Comparison of ENCODE assay signal across 8 cellular contexts in genomic region chr2:128027801-128028667, GRCh38. TPM values are rescaled to one million over a fixed set of nuclear protein-coding genes. Genes with fewer than 3 reads are reported as not detected.
A peak's percentile ranks its signal among the peaks of the same experiment; 100 is the strongest.
DNase-seq lines count a peak whose midpoint lies in the region; ATAC-seq and TF ChIP-seq lines count a peak whose summit lies in the region.

SAP130 (minus strand) TSS chr2:128028059; CDS start chr2:128026292, 1,767 bp downstream.

- no peak within 1 kb of the TSS for H3K23ac ChIP-seq in trophoblast cell (ENCODE audit: low read length)

- H3K79me2 ChIP-seq in trophoblast cell (ENCODE audit: control insufficient read depth, insufficient read depth, low read length, poor library complexity) = peaks cover 8% of the 10 kb centered on the region

- peaks cover 4% of the 10 kb centered on the region for H3K79me1 ChIP-seq in trophoblast cell (ENCODE audit: low read length)

- TF ChIP-seq POLR2A in transverse colon (IDR thresholded peaks at IDR 0.05) = peak; percentile 80

- H3K4ac ChIP-seq in trophoblast cell (ENCODE audit: low read depth, low read length) = peak within 1 kb of the TSS; percentile 99

- H3K9me3 Mint-ChIP-seq in T-cell = peaks cover 0 to 3% (median 0%) of the 10 kb centered on the region in 3 donors

- H3K9ac ChIP-seq in adipocyte (ENCODE audit: low read length) (peak within 1 kb of the TSS; percentile 90), trophoblast cell (ENCODE audit: low read length) (peak within 1 kb of the TSS; percentile 98)

- ATAC-seq in HG02870 (IDR thresholded peaks at IDR 0.05; ENCODE audit: unreplicated experiment) = peak; percentile 72
- peak; percentile 77 to 79 (median 78) for ATAC-seq in T-cell (replicated peaks in 1 of 4)

- peak within 1 kb of the TSS; percentile 93 for H3K4me3 ChIP-seq in adipocyte (ENCODE audit: low read length)
- H3K4me3 ChIP-seq in trophoblast cell (ENCODE audit: low read depth, low read length) = peak within 1 kb of the TSS; percentile 100
- H3K4me3 ChIP-seq in transverse colon = peak within 1 kb of the TSS; percentile 83 to 100 (median 90)

- CTCF ChIA-PET in T-cell (lab: Charles Lee) = interaction anchor here in 1 of 2 donors (1.2 to 2.1 kb wide), 2 partner anchors 13 to 63 kb away, joined by 3 to 6 read pairs; partner anchors contain the start of gene UGGT1

- in situ Hi-C loops in GM13977 (cut with MboI; ENCODE audit: low pct_unique_long_range_greater_than_20kb, low sequenced_read_pairs, unreplicated experiment) (no loop called here), transverse colon (cut with MboI; ENCODE audit: low pct_ligation_motif_present in 1 of 4, low pct_unique_long_range_greater_than_20kb in 1 of 4, low sequenced_read_pairs in 3 of 4) (no loop called here)

- H3K14ac ChIP-seq in trophoblast cell (ENCODE audit: low read length) = peak within 1 kb of the TSS; percentile 99

- peak within 1 kb of the TSS; percentile 100 for H3K18ac ChIP-seq in trophoblast cell (ENCODE audit: low read length)

- H3K9me3 ChIP-seq in adipocyte (ENCODE audit: control insufficient read depth, low read length) (peaks cover 11% of the 10 kb centered on the region), trophoblast cell (ENCODE audit: insufficient read depth, low read depth, low read length) (peaks cover 6% of the 10 kb centered on the region), transverse colon (no peaks in the 10 kb centered on the region)

- peak within 1 kb of the TSS; percentile 99 for H4K8ac ChIP-seq in trophoblast cell (ENCODE audit: low read depth, low read length)

- TF ChIP-seq CTCF in GM13977 (IDR thresholded peaks at IDR 0.05; ENCODE audit: extremely low read depth, insufficient read depth, missing control alignments) (no peak), transverse colon (IDR thresholded peaks at IDR 0.05) (peak in 2 of 5 experiments; percentile 9 to 13)

- H4K91ac ChIP-seq in trophoblast cell (ENCODE audit: low read depth, low read length) = peak within 1 kb of the TSS; percentile 99

- peak within 1 kb of the TSS; percentile 99 for H2AFZ ChIP-seq in trophoblast cell (ENCODE audit: insufficient read depth, low read length, poor library complexity)

- H3K4me1 Mint-ChIP-seq in T-cell = peaks cover 25 to 27% (median 27%) of the 10 kb centered on the region in 3 donors

- H3K36me3 ChIP-seq in adipocyte (ENCODE audit: control insufficient read depth, insufficient read depth, low read length, severe bottlenecking) (no peaks in the 10 kb centered on the region), trophoblast cell (ENCODE audit: control insufficient read depth in 1 of 2, insufficient read depth in 2 of 2, low read length in 2 of 2) (peaks cover 3 to 5% of the 10 kb centered on the region in 2 experiments), transverse colon (no peaks in the 10 kb centered on the region)

- POLR2A ChIA-PET in T-cell (lab: Charles Lee) = interaction anchor here (0.6 to 0.7 kb wide), 5 partner anchors 63 to 501 kb away, joined by 3 to 8 read pairs (median 3); no protein-coding TSS in a partner anchor

- peak within 1 kb of the TSS; percentile 88 to 89 for H3K27ac Mint-ChIP-seq in T-cell

- peak within 1 kb of the TSS; percentile 98 for H2BK120ac ChIP-seq in trophoblast cell (ENCODE audit: insufficient read depth, low read length, poor library complexity)

- WGBS in trophoblast cell (ENCODE audit: extremely low coverage, insufficient coverage, insufficient read length) = no CpG with 5 or more reads among the region's 106 CpGs
- WGBS in transverse colon (ENCODE audit: low coverage in 1 of 2), 2 donors = 1% methylated on average over 78 of the region's 106 CpGs; no CpG with 5 or more reads in 1 of the 2 donors

- H2AK5ac ChIP-seq in trophoblast cell (ENCODE audit: low read length) = peak within 1 kb of the TSS; percentile 99

- H3K27me3 Mint-ChIP-seq in T-cell = peaks cover 0 to 3% of the 10 kb centered on the region in 2 donors

- peak within 1 kb of the TSS; percentile 100 for H4K12ac ChIP-seq in trophoblast cell (ENCODE audit: low read depth, low read length)

- intact Hi-C loops in cardiac septum (cut with DNase I) (loop anchor here (1.0 to 5.0 kb wide), 2 partner anchors 63 to 146 kb away; partner anchors contain the start of gene UGGT1), transverse colon (cut with DNase I; ENCODE audit: low total_unique reads) (loop anchor here (5.0 kb wide), 1 partner anchor 64 kb away; the partner anchor contains the start of gene UGGT1)

- H3K4me3 Mint-ChIP-seq in T-cell = peak within 1 kb of the TSS; percentile 94 to 98 (median 96)

- peak within 1 kb of the TSS; percentile 63 for H2BK12ac ChIP-seq in trophoblast cell (ENCODE audit: low read length)

- peak within 1 kb of the TSS; percentile 94 for H3K27ac ChIP-seq in trophoblast cell (ENCODE audit: low read depth, low read length)
- H3K27ac ChIP-seq in transverse colon = peak within 1 kb of the TSS; percentile 95 to 99 (median 98)

- H2BK5ac ChIP-seq in trophoblast cell (ENCODE audit: low read depth, low read length, poor library complexity) = peak within 1 kb of the TSS; percentile 51

- TF ChIP-seq EP300 in transverse colon (IDR thresholded peaks at IDR 0.05; ENCODE audit: low read depth) = no peak

- DNase-seq in GM13977 (ENCODE audit: low spot score) (peak; percentile 98), NCI-H146 (lab: John Stamatoyannopoulos, UW) (peak; percentile 98), T-cell (peak; percentile 94 to 99 (median 98)), adipocyte (ENCODE audit: low read depth) (peak; percentile 98), cardiac septum (ENCODE audit: low spot score) (peak; percentile 99), trophoblast cell (peak; percentile 97), transverse colon (peak; percentile 99)

- H3K4me2 ChIP-seq in trophoblast cell (ENCODE audit: low read length) = peak within 1 kb of the TSS; percentile 96

- H3K27me3 ChIP-seq in adipocyte (replicated peaks; ENCODE audit: control insufficient read depth, insufficient read depth, low read length) = no peaks in the 10 kb centered on the region
- no peaks in the 10 kb centered on the region for H3K27me3 ChIP-seq in trophoblast cell (ENCODE audit: insufficient read depth, low read length)
- no peaks in the 10 kb centered on the region for H3K27me3 ChIP-seq in transverse colon

- no peaks in the 10 kb centered on the region for H3K36me3 Mint-ChIP-seq in T-cell

- peaks cover 13% of the 10 kb centered on the region for H3K4me1 ChIP-seq in adipocyte (ENCODE audit: control insufficient read depth, insufficient read depth, low read length)
- H3K4me1 ChIP-seq in trophoblast cell (ENCODE audit: control insufficient read depth in 1 of 2, insufficient read depth in 2 of 2, low read length in 2 of 2) = no peaks in the 10 kb centered on the region
- peaks cover 5 to 19% (median 16%) of the 10 kb centered on the region in 4 donors for H3K4me1 ChIP-seq in transverse colon

RNA-seq across cellular contexts. Expression of gene SAP130, which starts in this region (rescaled TPM):
- 10 to 100 TPM; 25.3 to 31.2 (median 29.2) TPM for total RNA-seq in T-cell
- total RNA-seq in cardiac septum = 19.9 TPM
- 38.1 and 38.8 TPM in 2 replicates for polyA plus RNA-seq in trophoblast cell (2013)
- total RNA-seq in transverse colon = 10 to 100 TPM in 3 of 4 donors, 1 to 10 TPM in 1; 2.6 to 23.9 (median 13.0) TPM

Comparison
In these comparisons a context has a peak if more than half of its experiments do, and no peak if none do; other contexts are left out.
1. Peak in every context shown above with its lines: DNase-seq, ATAC-seq, H3K4me3 ChIP-seq and H3K27ac ChIP-seq.